Comparison of ENCODE assay signal across 8 cellular contexts in genomic region chr1:50271968-50272578, GRCh38.
DNase-seq lines count a peak whose midpoint lies in the region; ATAC-seq and TF ChIP-seq lines count a peak whose summit lies in the region.

No MANE protein-coding gene starts in this region.

- H3K36me3 ChIP-seq in mucosa of descending colon (ENCODE audit: low read depth): no peaks in the 10 kb centered on the region

- H3K27ac ChIP-seq in dorsolateral prefrontal cortex: no peak overlapping the region

- DNase-seq in activated naive CD4-positive, alpha-beta T cell treated with Interleukin-2 at 50 U/mL for 16 hours: peak; percentile 3
- DNase-seq in activated naive CD4-positive, alpha-beta T cell treated with anti-CD3 and anti-CD28 coated beads, Interleukin-2, amount 50 U/mL, for 16 hours: no peak
- DNase-seq in NCI-H774 (lab: John Stamatoyannopoulos, UW) (peak; percentile 62), dorsolateral prefrontal cortex (peak in 9 of 10 donors; percentile 10 to 72 (median 51)), mucosa of descending colon (peak in 2 of 3 donors; percentile 51 to 64), NCI-H226 (no peak)

- ATAC-seq in HG02798 (IDR thresholded peaks at IDR 0.05; ENCODE audit: poor library complexity, unreplicated experiment): peak; percentile 72
- peak; percentile 65 for ATAC-seq in mucosa of descending colon
- no peak for ATAC-seq in GM18517 (IDR thresholded peaks at IDR 0.05; ENCODE audit: unreplicated experiment)

- intact Hi-C loops in dorsolateral prefrontal cortex (cut with DNase I): no loop called here
- intact Hi-C loops in mucosa of descending colon (cut with DNase I, micrococcal nuclease): no loop called here

- TF ChIP-seq CTCF in dorsolateral prefrontal cortex (IDR thresholded peaks at IDR 0.05 in 54 of 56, conservative IDR thresholded peaks at IDR 0.05 in 2 of 56; ENCODE audit: low read depth in 1 of 56, partially characterized antibody in 56 of 56): peak in 55 of 56 donors; percentile 32 to 73 (median 60)
- TF ChIP-seq CTCF in mucosa of descending colon (IDR thresholded peaks at IDR 0.05): peak; percentile 18

- no peak overlapping the region for H3K4me3 ChIP-seq in dorsolateral prefrontal cortex
- no peak overlapping the region for H3K4me3 ChIP-seq in mucosa of descending colon

- no peaks in the 10 kb centered on the region for H3K9me3 ChIP-seq in mucosa of descending colon

- no peaks in the 10 kb centered on the region for H3K4me1 ChIP-seq in mucosa of descending colon (ENCODE audit: low read depth)

- peaks cover 0 to 2% (median 0%) of the 10 kb centered on the region in 45 donors for H3K27me3 ChIP-seq in dorsolateral prefrontal cortex

Comparison
In these comparisons a context has a peak if more than half of its experiments do, and no peak if none do; other contexts are left out.
1. DNase-seq: peak in activated naive CD4-positive, alpha-beta T cell treated with Interleukin-2 at 50 U/mL for 16 hours (single experiment), NCI-H774 (single experiment), dorsolateral prefrontal cortex (9 of 10) and mucosa of descending colon (2 of 3); none in activated naive CD4-positive, alpha-beta T cell treated with anti-CD3 and anti-CD28 coated beads, Interleukin-2, amount 50 U/mL, for 16 hours (single experiment) and NCI-H226 (single experiment).